In genomic region chr17:65389956-65390355, GRCh38 we compare ENCODE assay signal across 13 cellular contexts.
A peak's percentile ranks its signal among the peaks of the same experiment; 100 is the strongest.
DNase-seq lines count a peak whose midpoint lies in the region; ATAC-seq and TF ChIP-seq lines count a peak whose summit lies in the region.
"Had no signal": no experiment of that assay in that cellular context is flagged by ENCODE, and none has a peak within 500 bp of the region (broad histone marks: within the 10 kb centered on the region; RNA-seq: fewer than 3 reads in every experiment).

No MANE protein-coding gene starts in this region.

- no peaks in the 10 kb centered on the region for H3K27me3 ChIP-seq in upper lobe of right lung

- intact Hi-C loops in upper lobe of right lung (cut with DNase I) = no loop called here

- H3K27me3 Mint-ChIP-seq in activated T-helper 17 cell treated with anti-CD3 and anti-CD28 coated beads, Interleukin-2, amount 50 U/mL, for 72 hours = no peaks in the 10 kb centered on the region
- H3K27me3 Mint-ChIP-seq: type B pancreatic cell had no signal

- peak; percentile 70 to 86 for ATAC-seq in activated naive CD4-positive, alpha-beta T cell treated with anti-CD3 and anti-CD28 coated beads, Interleukin-2, amount 50 U/mL, for 72 hours
- ATAC-seq in activated T-helper 17 cell treated with anti-CD3 and anti-CD28 coated beads, Interleukin-2, amount 50 U/mL, for 72 hours (replicated peaks) = peak; percentile 95
- ATAC-seq in upper lobe of right lung (peak; percentile 58), HG03442 (IDR thresholded peaks at IDR 0.05; ENCODE audit: unreplicated experiment) (no peak), GM18511 (IDR thresholded peaks at IDR 0.05; ENCODE audit: unreplicated experiment) (no peak)
- ATAC-seq: natural killer cell had no signal

- DNase-seq in activated naive CD4-positive, alpha-beta T cell treated with anti-CD3 and anti-CD28 coated beads, Interleukin-2, amount 50 U/mL, for 72 hours (ENCODE audit: low spot score in 2 of 2) = no peak
- no peak for DNase-seq in activated naive CD4-positive, alpha-beta T cell treated with anti-CD3 and anti-CD28 coated beads, Interleukin-2, amount 50 U/mL, for 16 hours
- DNase-seq in kidney tubule cell (ENCODE audit: low spot score) (peak; percentile 88), upper lobe of right lung (no peak), NCI-H1436 treated with DMSO at 0.1 percent for 48 hours (lab: John Stamatoyannopoulos, UW) (no peak)
- DNase-seq: natural killer cell, NCI-H526 had no signal

- H3K4me1 Mint-ChIP-seq in activated T-helper 17 cell treated with anti-CD3 and anti-CD28 coated beads, Interleukin-2, amount 50 U/mL, for 72 hours = no peaks in the 10 kb centered on the region
- H3K4me1 Mint-ChIP-seq: natural killer cell had no signal

- no peak for TF ChIP-seq CTCF in upper lobe of right lung (IDR thresholded peaks at IDR 0.05)

- peaks cover 0 to 10% of the 10 kb centered on the region in 2 donors for H3K9me3 Mint-ChIP-seq in activated naive CD4-positive, alpha-beta T cell treated with anti-CD3 and anti-CD28 coated beads, Interleukin-2, amount 50 U/mL, for 72 hours
- no peaks in the 10 kb centered on the region for H3K9me3 Mint-ChIP-seq in activated T-helper 17 cell treated with anti-CD3 and anti-CD28 coated beads, Interleukin-2, amount 50 U/mL, for 72 hours
- H3K9me3 Mint-ChIP-seq: natural killer cell, type B pancreatic cell had no signal

- H3K27ac ChIP-seq in upper lobe of right lung = no peak overlapping the region
- H3K27ac ChIP-seq: epithelial cell of prostate, VCaP had no signal

- no peak overlapping the region for H3K4me3 ChIP-seq in upper lobe of right lung

- H3K4me1 ChIP-seq in upper lobe of right lung = no peaks in the 10 kb centered on the region

- H3K4me3 Mint-ChIP-seq in activated T-helper 17 cell treated with anti-CD3 and anti-CD28 coated beads, Interleukin-2, amount 50 U/mL, for 72 hours = no peak overlapping the region
- H3K4me3 Mint-ChIP-seq: natural killer cell, type B pancreatic cell had no signal

- H3K36me3 ChIP-seq in upper lobe of right lung = no peaks in the 10 kb centered on the region

- H3K36me3 Mint-ChIP-seq in activated naive CD4-positive, alpha-beta T cell treated with anti-CD3 and anti-CD28 coated beads, Interleukin-2, amount 50 U/mL, for 72 hours = no peaks in the 10 kb centered on the region
- no peaks in the 10 kb centered on the region for H3K36me3 Mint-ChIP-seq in activated T-helper 17 cell treated with anti-CD3 and anti-CD28 coated beads, Interleukin-2, amount 50 U/mL, for 72 hours (ENCODE audit: low read depth)
- H3K36me3 Mint-ChIP-seq: natural killer cell, type B pancreatic cell had no signal

- H3K9me3 ChIP-seq in upper lobe of right lung = no peaks in the 10 kb centered on the region

- H3K27ac Mint-ChIP-seq in activated naive CD4-positive, alpha-beta T cell treated with anti-CD3 and anti-CD28 coated beads, Interleukin-2, amount 50 U/mL, for 72 hours = no peak overlapping the region
- H3K27ac Mint-ChIP-seq in activated T-helper 17 cell treated with anti-CD3 and anti-CD28 coated beads, Interleukin-2, amount 50 U/mL, for 72 hours = no peak overlapping the region
- H3K27ac Mint-ChIP-seq: natural killer cell, type B pancreatic cell had no signal

Comparison
In these comparisons a context has a peak if more than half of its experiments do, and no peak if none do; other contexts are left out.
1. ATAC-seq: peak in activated naive CD4-positive, alpha-beta T cell treated with anti-CD3 and anti-CD28 coated beads, Interleukin-2, amount 50 U/mL, for 72 hours (2 of 2), activated T-helper 17 cell treated with anti-CD3 and anti-CD28 coated beads, Interleukin-2, amount 50 U/mL, for 72 hours (single experiment) and upper lobe of right lung (single experiment); none in HG03442 (single experiment) and GM18511 (single experiment).